8 cellular contexts compared by ENCODE assay signal in genomic region chr16:81444448-81445121, GRCh38. TPM values are rescaled to one million over a fixed set of nuclear protein-coding genes. Genes with fewer than 3 reads are reported as not detected.
DNase-seq lines count a peak whose midpoint lies in the region; ATAC-seq and TF ChIP-seq lines count a peak whose summit lies in the region.

Gene CMIP (plus strand): TSS chr16:81444808.

- H3K27ac Mint-ChIP-seq in activated CD4-positive, alpha-beta memory T cell treated with anti-CD3 and anti-CD28 coated beads, Interleukin-2, amount 10 ng/mL, durations not matched to agents 7 days and 5 days, result peak within 1 kb of the TSS; percentile 80

- no peaks in the 10 kb centered on the region for H3K9me3 ChIP-seq in duodenal mucosa (ENCODE audit: control insufficient read depth in 1 of 2, low read length in 2 of 2)

- H3K4me3 ChIP-seq in duodenal mucosa (ENCODE audit: low read depth in 1 of 2, low read length in 2 of 2) (peak within 1 kb of the TSS; percentile 88 to 90), lower leg skin (ENCODE audit: low read depth, poor library complexity, severe bottlenecking) (peak within 1 kb of the TSS; percentile 59)

- H3K9ac ChIP-seq in duodenal mucosa (ENCODE audit: low read depth in 1 of 2, low read length in 2 of 2), result peak within 1 kb of the TSS; percentile 92 to 98

- peaks cover 33 to 37% of the 10 kb centered on the region in 2 donors for H3K4me1 ChIP-seq in duodenal mucosa (ENCODE audit: control insufficient read depth in 1 of 2, insufficient read depth in 2 of 2, low read length in 2 of 2)

- H3K9me3 Mint-ChIP-seq in activated CD4-positive, alpha-beta memory T cell treated with anti-CD3 and anti-CD28 coated beads, Interleukin-2, amount 10 ng/mL, durations not matched to agents 7 days and 5 days, result no peaks in the 10 kb centered on the region

- peak within 1 kb of the TSS; percentile 83 for H3K4me3 Mint-ChIP-seq in activated CD4-positive, alpha-beta memory T cell treated with anti-CD3 and anti-CD28 coated beads, Interleukin-2, amount 10 ng/mL, durations not matched to agents 7 days and 5 days

- intact Hi-C loops in lower leg skin (cut with DNase I; ENCODE audit: low total_unique reads), result no loop called here

- H3K4me1 Mint-ChIP-seq in activated CD4-positive, alpha-beta memory T cell treated with anti-CD3 and anti-CD28 coated beads, Interleukin-2, amount 10 ng/mL, durations not matched to agents 7 days and 5 days, result peaks cover 41% of the 10 kb centered on the region

- no peaks in the 10 kb centered on the region for H3K36me3 ChIP-seq in duodenal mucosa (ENCODE audit: control insufficient read depth in 1 of 2, insufficient read depth in 2 of 2, low read length in 2 of 2)

- WGBS in lower leg skin, 2 donors, result no CpG with 5 or more reads among the region's 114 CpGs

- H3K27ac ChIP-seq in duodenal mucosa (ENCODE audit: low read depth, low read length), result peak within 1 kb of the TSS; percentile 87

- TF ChIP-seq CTCF in lower leg skin (IDR thresholded peaks at IDR 0.05), result no peak

- POLR2A ChIA-PET in activated CD4-positive, alpha-beta memory T cell treated with anti-CD3 and anti-CD28 coated beads, Interleukin-2, amount 10 ng/mL, durations not matched to agents 7 days and 5 days (lab: Charles Lee), result interaction anchor here (0.8 to 2.8 kb wide), 4 partner anchors 21 to 130 kb away, joined by 3 to 23 read pairs (median 9); partner anchors contain the start of gene GAN

- no peak for TF ChIP-seq POLR2A in lower leg skin (IDR thresholded peaks at IDR 0.05)

- peak; percentile 91 for DNase-seq in ACHN
- DNase-seq in NCI-H748 (lab: John Stamatoyannopoulos, UW; ENCODE audit: unreplicated experiment), result peak; percentile 83
- peak; percentile 82 for DNase-seq in activated CD4-positive, alpha-beta memory T cell treated with anti-CD3 and anti-CD28 coated beads, Interleukin-2, amount 10 ng/mL, durations not matched to agents 7 days and 5 days
- DNase-seq in lower leg skin (ENCODE audit: low spot score in 2 of 2), result peak; percentile 64 to 95
- DNase-seq in stimulated activated CD4-positive, alpha-beta T cell treated with anti-CD3 and anti-CD28 coated beads, Interleukin-4, amount 100 ng/mL, for 48 hours (ENCODE audit: low read depth in 2 of 2), result peak; percentile 68 to 77

- H3K27me3 Mint-ChIP-seq in activated CD4-positive, alpha-beta memory T cell treated with anti-CD3 and anti-CD28 coated beads, Interleukin-2, amount 10 ng/mL, durations not matched to agents 7 days and 5 days, result peaks cover 33% of the 10 kb centered on the region

- CTCF ChIA-PET in activated CD4-positive, alpha-beta memory T cell treated with anti-CD3 and anti-CD28 coated beads, Interleukin-2, amount 10 ng/mL, durations not matched to agents 7 days and 5 days (lab: Charles Lee), result interaction anchor here (1.0 kb wide), 1 partner anchor 80 kb away, joined by 3 read pairs; no protein-coding TSS in a partner anchor

- H3K27me3 ChIP-seq in duodenal mucosa (ENCODE audit: control insufficient read depth in 1 of 2, insufficient read depth in 2 of 2, low read length in 2 of 2), result no peaks in the 10 kb centered on the region

- in situ Hi-C loops in ACHN (cut with HindIII; ENCODE audit: low pct_ligation_motif_present, low pct_unique_long_range_greater_than_20kb, low sequenced_read_pairs), result no loop called here

- peaks cover 18% of the 10 kb centered on the region for H3K36me3 Mint-ChIP-seq in activated CD4-positive, alpha-beta memory T cell treated with anti-CD3 and anti-CD28 coated beads, Interleukin-2, amount 10 ng/mL, durations not matched to agents 7 days and 5 days (ENCODE audit: low read depth)

- ATAC-seq in GM18519 (IDR thresholded peaks at IDR 0.05; ENCODE audit: low FRiP score, unreplicated experiment), result peak; percentile 76
- ATAC-seq in HG03039 (IDR thresholded peaks at IDR 0.05; ENCODE audit: unreplicated experiment), result peak; percentile 79

RNA-seq across cellular contexts. Expression of gene CMIP, which starts in this region (rescaled TPM):
- 10 to 100 TPM; 57.1 to 58.3 TPM for total RNA-seq in activated CD4-positive, alpha-beta memory T cell treated with anti-CD3 and anti-CD28 coated beads, Interleukin-2, amount 10 ng/mL, durations not matched to agents 7 days and 5 days
- total RNA-seq in lower leg skin, result 100 to 1,000 TPM in 1 of 4 donors, 10 to 100 TPM in 3; 53.7 to 115 (median 77.4) TPM

Comparison
In these comparisons a context has a peak if more than half of its experiments do, and no peak if none do; other contexts are left out.
1. Peak in every context shown above with its lines: DNase-seq, ATAC-seq, H3K4me3 ChIP-seq and H3K27ac ChIP-seq.